Comparison of ENCODE assay signal across 1 cellular context in genomic region chr19:44973982-44974735, GRCh38.
A peak's percentile ranks its signal among the peaks of the same experiment; 100 is the strongest.
TF ChIP-seq lines count a peak whose summit lies in the region.

No MANE protein-coding gene starts in this region.

TF ChIP-seq in HepG2, 621 proteins besides CTCF, POLR2A, EP300 and RAD21:
- TF ChIP-seq MTA1 (CRISPR knock-in tag; IDR thresholded peaks at IDR 0.05; ENCODE audit: borderline replicate concordance) (no peak), ATF4 (CRISPR knock-in tag; IDR thresholded peaks at IDR 0.05) (no peak), DNMT3B (CRISPR knock-in tag; conservative IDR thresholded peaks at IDR 0.05) (no peak), BRF2 (CRISPR knock-in tag; IDR thresholded peaks at IDR 0.05) (no peak), TGIF2 (CRISPR knock-in tag; IDR thresholded peaks at IDR 0.05) (no peak), MAFG (CRISPR knock-in tag; IDR thresholded peaks at IDR 0.05) (no peak), ZBTB38 (CRISPR knock-in tag; IDR thresholded peaks at IDR 0.05) (peak; percentile 67; the same call in 1 of the 2 replicates), ZNF687 (CRISPR knock-in tag; IDR thresholded peaks at IDR 0.05) (peak; percentile 60), ZNF260 (CRISPR knock-in tag; IDR thresholded peaks at IDR 0.05; ENCODE audit: borderline replicate concordance, low read depth) (no peak), FOXO4 (CRISPR knock-in tag; conservative IDR thresholded peaks at IDR 0.05) (no peak), SP2 (CRISPR knock-in tag; IDR thresholded peaks at IDR 0.05) (no peak), SKIL (CRISPR knock-in tag; IDR thresholded peaks at IDR 0.05; ENCODE audit: borderline replicate concordance) (no peak), RBAK (CRISPR knock-in tag; IDR thresholded peaks at IDR 0.05) (no peak), ZNF232 (CRISPR knock-in tag; IDR thresholded peaks at IDR 0.05; ENCODE audit: borderline replicate concordance) (no peak), YEATS4 (CRISPR knock-in tag; IDR thresholded peaks at IDR 0.05; ENCODE audit: borderline replicate concordance) (no peak), ZNF282 (IDR thresholded peaks at IDR 0.05; ENCODE audit: partially characterized antibody) (no peak)
